17 cellular contexts compared by ENCODE assay signal in the genomic region with DNA sequence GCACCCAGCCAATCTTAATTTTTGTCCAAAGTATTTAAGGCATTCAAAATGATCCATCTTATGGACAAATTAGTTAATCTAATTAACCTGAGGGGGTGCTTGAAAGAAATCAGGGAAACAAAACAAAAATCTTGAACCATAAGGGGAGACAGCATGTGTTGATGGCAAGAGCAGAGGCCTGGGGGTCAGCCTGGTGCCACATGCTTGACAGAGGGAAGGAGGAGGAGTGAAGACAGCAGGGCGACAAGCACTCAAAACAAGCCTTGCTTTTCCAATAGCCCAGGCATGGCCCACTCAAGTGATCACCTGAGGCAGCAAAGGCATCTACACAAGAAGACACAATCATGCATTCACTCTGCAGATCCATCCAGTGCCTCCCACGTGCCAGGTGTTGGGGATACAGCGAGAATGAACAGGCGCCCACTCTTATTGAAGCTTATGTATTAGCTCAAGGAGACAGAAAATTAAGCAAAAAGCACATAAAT.
"Had no signal": no experiment of that assay in that cellular context is flagged by ENCODE, and none has a peak within 500 bp of the region (broad histone marks: within the 10 kb centered on the region; RNA-seq: fewer than 3 reads in every experiment).

No MANE protein-coding gene starts in this region.

- H3K27me3 ChIP-seq: ascending aorta, upper lobe of right lung had no signal

- H3K9me3 ChIP-seq: ascending aorta, mucosa of descending colon, upper lobe of right lung had no signal

- H3K27ac ChIP-seq: ascending aorta, coronary artery, foreskin keratinocyte, upper lobe of right lung had no signal

- H3K4me3 ChIP-seq: ascending aorta, coronary artery, mucosa of descending colon, upper lobe of right lung had no signal

- ATAC-seq: foreskin keratinocyte had no signal

- DNase-seq: activated CD4-positive, alpha-beta T cell treated with anti-CD3 and anti-CD28 coated beads for 1 hour; activated CD4-positive, alpha-beta T cell treated with anti-CD3 and anti-CD28 coated beads, Interleukin-2, amount 50 U/mL, for 1 hour; activated gamma-delta T cell treated with Interleukin-2 at 50 U/mL for 16 hours; activated T-cell treated with anti-CD3 and anti-CD28 coated beads, Interleukin-2, amount 50 U/mL, for 1 hour; endodermal cell; foreskin keratinocyte; kidney glomerular epithelial cell; left ventricle myocardium superior; mesenchymal stem cell; mucosa of descending colon; nephron progenitor cell; stimulated activated CD4-positive, alpha-beta T cell treated with anti-CD3 and anti-CD28 coated beads, Interleukin-2, amount 100 ng/mL, for 48 hours; stimulated activated naive CD4-positive, alpha-beta T cell; T-helper 9 cell; upper lobe of right lung had no signal

- H3K4me1 ChIP-seq: ascending aorta, foreskin keratinocyte had no signal

- H3K36me3 ChIP-seq: ascending aorta, upper lobe of right lung had no signal
